ENCODE assay signal across 22 cellular contexts in genomic region chr14:105384041-105384557, GRCh38. TPM values are rescaled to one million over a fixed set of nuclear protein-coding genes. Genes with fewer than 3 reads are reported as not detected.
"Had no signal": no experiment of that assay in that cellular context is flagged by ENCODE, and none has a peak within 500 bp of the region (broad histone marks: within the 10 kb centered on the region; RNA-seq: fewer than 3 reads in every experiment).

No MANE protein-coding gene starts in this region.

- H3K27me3 ChIP-seq: heart right ventricle, hepatocyte, right lobe of liver, suprapubic skin, tibial artery, upper lobe of right lung had no signal

- H3K4me3 ChIP-seq: heart right ventricle, hepatocyte, lower lobe of right lung, psoas muscle, right lobe of liver, smooth muscle cell, suprapubic skin, thoracic aorta, tibial artery, upper lobe of right lung had no signal

- H3K27ac ChIP-seq: heart right ventricle, hepatocyte, lower lobe of right lung, parathyroid adenoma, psoas muscle, right lobe of liver, suprapubic skin, thoracic aorta, tibial artery, upper lobe of right lung had no signal

- ATAC-seq: heart right ventricle; left ventricle myocardium superior; lower lobe of right lung; naive thymus-derived CD8-positive, alpha-beta T cell; right lobe of liver; stimulated activated naive B cell treated with anti-CD40 and anti-IgM and Interleukin-4, amounts not matched to agents 10 μg/mL and 1 μg/mL and 100 μg/mL, for 72 hours; upper lobe of right lung had no signal

- H3K9me3 ChIP-seq: heart right ventricle, lower lobe of right lung, psoas muscle, right lobe of liver, suprapubic skin, thoracic aorta, tibial artery, upper lobe of right lung had no signal

- DNase-seq: heart right ventricle; lower lobe of right lung; mammary epithelial cell; mesenchymal stem cell; nucleus accumbens; psoas muscle; stimulated activated CD4-positive, alpha-beta T cell treated with anti-CD3 and anti-CD28 coated beads, Interleukin-12 subunit alpha, Interleukin-12 subunit beta, amount 100 ng/mL, for 4 hours; stimulated activated CD4-positive, alpha-beta T cell treated with anti-CD3 and anti-CD28 coated beads, Interleukin-15, amount 100 ng/mL, for 24 hours; stimulated activated CD4-positive, alpha-beta T cell treated with anti-CD3 and anti-CD28 coated beads, Interleukin-2, amount 100 ng/mL, for 24 hours; stimulated activated CD4-positive, alpha-beta T cell treated with anti-CD3 and anti-CD28 coated beads, Interleukin-4, amount 100 ng/mL, for 1 hour; stimulated activated naive B cell treated with anti-CD40 and anti-IgM and Interleukin-4, amounts not matched to agents 10 μg/mL and 1 μg/mL and 100 μg/mL, for 72 hours; tibial artery; trophoblast cell; upper lobe of right lung had no signal

- H3K79me2 ChIP-seq: hepatocyte, parathyroid adenoma had no signal

- H3K36me3 ChIP-seq: right lobe of liver had no signal

- H2AFZ ChIP-seq: hepatocyte, parathyroid adenoma had no signal

- H3K4me1 ChIP-seq: parathyroid adenoma, psoas muscle, right lobe of liver had no signal

- H3K4me2 ChIP-seq: hepatocyte, smooth muscle cell had no signal

RNA-seq across cellular contexts. Expression of gene TEX22, which starts 14.2 kb away (rescaled TPM):
- total RNA-seq: hepatocyte, thoracic aorta had no signal
